8 cellular contexts compared by ENCODE assay signal in the genomic region with DNA sequence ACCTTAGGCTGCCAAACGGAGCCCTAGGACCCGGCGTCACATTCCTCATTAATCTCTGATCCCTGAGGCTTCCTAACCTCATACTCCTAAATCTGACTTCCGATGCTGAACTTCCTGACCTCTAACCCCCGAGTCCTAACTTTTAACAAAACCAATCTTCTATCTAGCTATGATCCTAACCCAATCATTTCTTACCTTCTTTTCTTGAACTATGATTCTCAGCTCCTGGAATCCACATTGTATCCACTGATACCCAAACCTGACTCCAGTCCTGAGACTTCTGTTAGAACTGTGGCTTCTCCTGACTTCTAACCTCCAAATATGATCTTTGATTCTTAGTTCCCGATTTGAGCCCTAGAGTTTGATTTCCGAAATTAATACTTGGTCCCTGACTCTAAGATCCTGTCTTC. TPM values are rescaled to one million over a fixed set of nuclear protein-coding genes. Genes with fewer than 3 reads are reported as not detected.
DNase-seq lines count a peak whose midpoint lies in the region; ATAC-seq and TF ChIP-seq lines count a peak whose summit lies in the region.

No MANE protein-coding gene starts in this region.

- intact Hi-C loops in A673 (cut with micrococcal nuclease; ENCODE audit: unreplicated experiment): no loop called here

- H3K27ac Mint-ChIP-seq in brain: peak overlapping the region; percentile 12 to 95 (median 91)

- peaks cover 11% of the 10 kb centered on the region for H3K27me3 Mint-ChIP-seq in brain

- H3K27ac ChIP-seq in A673 (ENCODE audit: low read depth, low read length, poor library complexity, severe bottlenecking) (peak overlapping the region; percentile 86), HL-60 (replicated peaks) (peak overlapping the region; percentile 84)

- CTCF ChIA-PET in A673 (lab: Charles Lee): interaction anchor here (0.6 to 1.6 kb wide), 4 partner anchors 12 to 509 kb away, joined by 3 to 7 read pairs (median 4); partner anchors contain the start of genes FAM98C, MRPS12 and SARS2

- peaks cover 10% of the 10 kb centered on the region for H3K36me3 Mint-ChIP-seq in brain

- ATAC-seq in HG03565 (IDR thresholded peaks at IDR 0.05; ENCODE audit: unreplicated experiment) (no peak), HG03108 (IDR thresholded peaks at IDR 0.05; ENCODE audit: unreplicated experiment) (no peak), HG02970 (IDR thresholded peaks at IDR 0.05; ENCODE audit: low FRiP score, unreplicated experiment) (no peak)

- TF ChIP-seq CTCF in A673 (conservative IDR thresholded peaks at IDR 0.05; ENCODE audit: low read depth, low read length) (no peak), HL-60 (IDR thresholded peaks at IDR 0.05; ENCODE audit: insufficient read depth, low read length) (no peak), brain (conservative IDR thresholded peaks at IDR 0.05) (no peak)

- H3K9me3 ChIP-seq in A673 (ENCODE audit: low read depth, low read length, poor library complexity, severe bottlenecking): no peaks in the 10 kb centered on the region
- H3K9me3 ChIP-seq in mononuclear cell (ENCODE audit: low read depth, low read length): no peaks in the 10 kb centered on the region

- no peaks in the 10 kb centered on the region for H3K27me3 ChIP-seq in A673 (replicated peaks; ENCODE audit: insufficient read depth, low read depth, low read length, poor library complexity)
- no peaks in the 10 kb centered on the region for H3K27me3 ChIP-seq in HL-60 (ENCODE audit: insufficient read depth, poor library complexity, severe bottlenecking)
- H3K27me3 ChIP-seq in mononuclear cell (ENCODE audit: insufficient read depth, low read length): no peaks in the 10 kb centered on the region

- peaks cover 4% of the 10 kb centered on the region for H3K36me3 ChIP-seq in A673 (ENCODE audit: insufficient read depth, low read length, poor library complexity, severe bottlenecking)

- peak overlapping the region; percentile 90 to 96 (median 93) for H3K4me3 Mint-ChIP-seq in brain

- H3K4me3 ChIP-seq in A673 (ENCODE audit: low read depth, low read length, poor library complexity, severe bottlenecking): peak overlapping the region; percentile 69
- H3K4me3 ChIP-seq in HL-60 (replicated peaks; ENCODE audit: insufficient read depth, low read length): peak overlapping the region; percentile 98
- peak overlapping the region; percentile 84 for H3K4me3 ChIP-seq in mononuclear cell (ENCODE audit: low read length)

- H3K9me3 Mint-ChIP-seq in brain: peaks cover 0 to 4% (median 0%) of the 10 kb centered on the region in 5 experiments

- peaks cover 4% of the 10 kb centered on the region for H3K4me1 ChIP-seq in A673 (ENCODE audit: insufficient read depth, low read length, poor library complexity, severe bottlenecking)
- H3K4me1 ChIP-seq in mononuclear cell (ENCODE audit: insufficient read depth, low read length): peaks cover 34% of the 10 kb centered on the region

- H3K4me1 Mint-ChIP-seq in brain: peaks cover 55% of the 10 kb centered on the region

- POLR2A ChIA-PET in A673 (lab: Charles Lee; ENCODE audit: low non-redundant PET): interaction anchor here (0.7 to 1.0 kb wide), 2 partner anchors 31 to 281 kb away, joined by 3 read pairs; partner anchors contain the start of genes EIF3K, MRPS12 and SARS2

- TSS peak; percentile 74 for BruUV-seq in A673 (replicated peaks; lab: Mats Ljungman, UMichigan)

- no peak for DNase-seq in A673 (ENCODE audit: low spot score)
- no peak for DNase-seq in HL-60 (ENCODE audit: low read depth in 1 of 2, low spot score in 1 of 2)
- no peak for DNase-seq in dermis blood vessel endothelial cell

RNA-seq across cellular contexts. Expression of gene NFKBIB, which starts 0.5 kb away (rescaled TPM):
- total RNA-seq in A673 (2021) (42.4 and 51.9 TPM in 2 replicates), mononuclear cell (22.6 TPM), dermis blood vessel endothelial cell (10.9 and 21.0 TPM in 2 replicates)
- 23.3 TPM for polyA plus RNA-seq in brain (ENCODE audit: insufficient read depth, low read depth, low replicate concordance)

RNA-seq across cellular contexts. Expression of gene SIRT2, which starts 0.8 kb away (rescaled TPM):
- 30.0 and 32.2 TPM in 2 replicates for total RNA-seq in A673 (2021)
- polyA plus RNA-seq in brain (ENCODE audit: insufficient read depth, low read depth, low replicate concordance): 247 TPM
- total RNA-seq in mononuclear cell: 50.7 TPM
- total RNA-seq in dermis blood vessel endothelial cell: 118 and 122 TPM in 2 replicates

RNA-seq across cellular contexts. Expression of gene CCER2, which starts 11.8 kb away (rescaled TPM):
- total RNA-seq in A673 (2021) (0.67 and 1.2 TPM in 2 replicates), mononuclear cell (0.42 TPM), dermis blood vessel endothelial cell (not detected in 2 replicates)
- 2.1 TPM for polyA plus RNA-seq in brain (ENCODE audit: insufficient read depth, low read depth, low replicate concordance)

RNA-seq across cellular contexts. Expression of gene RINL, which starts 22.1 kb away (rescaled TPM):
- 5.7 and 7.4 TPM in 2 replicates for total RNA-seq in A673 (2021)
- polyA plus RNA-seq in brain (ENCODE audit: insufficient read depth, low read depth, low replicate concordance): 4.3 TPM
- 8.1 TPM for total RNA-seq in mononuclear cell
- 8.3 and 17.5 TPM in 2 replicates for total RNA-seq in dermis blood vessel endothelial cell

RNA-seq across cellular contexts. Expression of gene SARS2, which starts 30.3 kb away (rescaled TPM):
- 56.3 and 58.6 TPM in 2 replicates for total RNA-seq in A673 (2021)
- 26.5 TPM for polyA plus RNA-seq in brain (ENCODE audit: insufficient read depth, low read depth, low replicate concordance)
- total RNA-seq in mononuclear cell: 6.4 TPM
- 16.7 and 22.2 TPM in 2 replicates for total RNA-seq in dermis blood vessel endothelial cell
